Comparison of ENCODE assay signal across 35 cellular contexts in genomic region chr11:127202105-127202504, GRCh38.
"Had no signal": no experiment of that assay in that cellular context is flagged by ENCODE, and none has a peak within 500 bp of the region (broad histone marks: within the 10 kb centered on the region; RNA-seq: fewer than 3 reads in every experiment).

No MANE protein-coding gene starts in this region.

- H3K36me3 ChIP-seq: MG63 had no signal

- H3K9me3 ChIP-seq: MG63 had no signal

- DNase-seq: Karpas-422, Kasumi-1, MG63, MM.1S, MV-4-11, NCI-H1048, NCI-H1092, NCI-H1092 treated with DMSO at 0.1 percent for 48 hours, NCI-H1105, NCI-H1105 treated with DMSO at 0.1 percent for 48 hours, NCI-H1417, NCI-H1417 treated with DMSO at 0.1 percent for 48 hours, NCI-H1436, NCI-H1436 treated with DMSO at 0.1 percent for 48 hours, NCI-H146, NCI-H1694, NCI-H1694 treated with DMSO at 0.1 percent for 48 hours, NCI-H187, NCI-H187 treated with DMSO at 0.1 percent for 48 hours, NCI-H1930, NCI-H2029, NCI-H2029 treated with DMSO at 0.1 percent for 48 hours, NCI-H2081, NCI-H2081 treated with DMSO at 0.1 percent for 48 hours, NCI-H2107, NCI-H2171, NCI-H2171 treated with DMSO at 0.1 percent for 48 hours, NCI-H2227 treated with DMSO at 0.1 percent for 48 hours, NCI-H226, NCI-H345, NCI-H446, NCI-H446 treated with DMSO at 0.1 percent for 48 hours, NCI-H510A, NCI-H510A treated with DMSO at 0.1 percent for 48 hours, NCI-H524 had no signal

- H3K4me3 ChIP-seq: MG63 had no signal
